In genomic region chr10:14648042-14648765, GRCh38 we compare ENCODE assay signal across 8 cellular contexts.
DNase-seq lines count a peak whose midpoint lies in the region; ATAC-seq and TF ChIP-seq lines count a peak whose summit lies in the region.

No MANE protein-coding gene starts in this region.

- H3K27ac Mint-ChIP-seq in WTC11, result no peak overlapping the region

- CTCF ChIA-PET in WTC11 (lab: Charles Lee), result no interaction called here

- POLR2A ChIA-PET in WTC11 (lab: Charles Lee), result interaction anchor here (0.6 kb wide), 1 partner anchor 472 kb away, joined by 6 read pairs; no protein-coding TSS in a partner anchor

- H3K4me1 Mint-ChIP-seq in WTC11, result peaks cover 37% of the 10 kb centered on the region

- DNase-seq in GM03348 (ENCODE audit: low spot score), result peak; percentile 58
- peak; percentile 5 for DNase-seq in HCEC 1CT
- DNase-seq in NCI-H128 (lab: John Stamatoyannopoulos, UW; ENCODE audit: unreplicated experiment), result peak; percentile 66
- peak; percentile 18 for DNase-seq in WTC11 (ENCODE audit: low spot score)
- peak in 53 of 61 donors; percentile 2 to 93 (median 43) for DNase-seq in caudate nucleus (lab: John Stamatoyannopoulos, UW)
- DNase-seq in kidney tubule cell (ENCODE audit: low spot score), result peak; percentile 76
- peak; percentile 31 to 32 for DNase-seq in stimulated activated CD4-positive, alpha-beta T cell treated with anti-CD3 and anti-CD28 coated beads, Interleukin-1b, Interleukin-23, amount 100 ng/mL, for 4 hours (ENCODE audit: low read depth in 2 of 2)
- no peak for DNase-seq in NCI-H1694 (lab: John Stamatoyannopoulos, UW)

- H3K27me3 Mint-ChIP-seq in WTC11 (ENCODE audit: low read depth), result no peaks in the 10 kb centered on the region

- no peak for TF ChIP-seq CTCF in WTC11 (IDR thresholded peaks at IDR 0.05)

- no peaks in the 10 kb centered on the region for H3K36me3 Mint-ChIP-seq in WTC11

- H3K4me3 Mint-ChIP-seq in WTC11, result no peak overlapping the region

- ATAC-seq in WTC11, result peak; percentile 87

- H3K9me3 Mint-ChIP-seq in WTC11, result peaks cover 7% of the 10 kb centered on the region

- peak overlapping the region; percentile 74 for H3K27ac ChIP-seq in caudate nucleus (ENCODE audit: low read depth, low read length)

TF ChIP-seq in WTC11, 78 proteins besides CTCF, POLR2A, EP300 and RAD21:
- TF ChIP-seq PRRX2 (CRISPR knock-in tag; IDR thresholded peaks at IDR 0.05) (no peak), MXD4 (CRISPR knock-in tag; IDR thresholded peaks at IDR 0.05; ENCODE audit: borderline replicate concordance) (no peak), AR (CRISPR knock-in tag; IDR thresholded peaks at IDR 0.05) (no peak), GTF2I (CRISPR knock-in tag; conservative IDR thresholded peaks at IDR 0.05) (no peak), ARID4B (CRISPR knock-in tag; IDR thresholded peaks at IDR 0.05; ENCODE audit: borderline replicate concordance) (no peak), ATF1 (CRISPR knock-in tag; IDR thresholded peaks at IDR 0.05) (no peak), ZNF121 (CRISPR knock-in tag; IDR thresholded peaks at IDR 0.05) (peak; percentile 58; the same call in 1 of the 2 replicates), E2F4 (CRISPR knock-in tag; IDR thresholded peaks at IDR 0.05; ENCODE audit: borderline replicate concordance, low read depth) (no peak), PRDM15 (CRISPR knock-in tag; IDR thresholded peaks at IDR 0.05) (peak; percentile 55; the same call in 1 of the 2 replicates), ZNF416 (CRISPR knock-in tag; IDR thresholded peaks at IDR 0.05) (no peak), RORB (CRISPR knock-in tag; IDR thresholded peaks at IDR 0.05) (no peak), TP53 (CRISPR knock-in tag; IDR thresholded peaks at IDR 0.05) (no peak)
